Comparison of ENCODE assay signal across 26 cellular contexts in the genomic region with DNA sequence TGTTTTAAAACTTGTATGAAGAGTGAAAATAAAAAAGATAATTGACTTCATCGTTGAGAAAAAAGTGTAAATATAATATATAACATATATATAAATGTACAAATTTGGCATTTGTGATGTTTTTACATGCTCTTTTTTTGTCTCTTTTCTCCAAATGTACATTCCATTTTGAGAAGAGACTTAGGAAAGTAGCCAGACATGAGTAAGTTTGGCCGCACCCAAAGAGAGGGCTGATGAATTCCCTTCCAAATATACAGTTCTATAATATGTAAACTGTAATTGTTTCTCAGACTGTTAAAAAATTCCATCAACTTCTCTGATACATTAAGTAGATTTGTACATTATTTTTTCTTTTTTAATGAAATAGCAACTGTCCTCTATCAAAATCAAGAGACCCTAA.
"Had no signal": no experiment of that assay in that cellular context is flagged by ENCODE, and none has a peak within 500 bp of the region (broad histone marks: within the 10 kb centered on the region; RNA-seq: fewer than 3 reads in every experiment).

No MANE protein-coding gene starts in this region.

- H3K36me3 Mint-ChIP-seq: brain had no signal

- H3K27ac Mint-ChIP-seq: activated CD4-positive, alpha-beta memory T cell treated with anti-CD3 and anti-CD28 coated beads for 36 hours; activated CD4-positive, alpha-beta T cell treated with anti-CD3 and anti-CD28 coated beads, Interleukin-2, amount 10 ng/mL, durations not matched to agents 7 days and 5 days; activated naive CD4-positive, alpha-beta T cell treated with anti-CD3 and anti-CD28 coated beads, Interleukin-2, amount 50 U/mL, for 72 hours; activated naive CD8-positive, alpha-beta T cell treated with anti-CD3 and anti-CD28 coated beads, Interleukin-2, amount 50 U/mL, for 24 hours; brain had no signal

- H3K4me3 Mint-ChIP-seq: activated CD4-positive, alpha-beta memory T cell treated with anti-CD3 and anti-CD28 coated beads for 36 hours; activated CD4-positive, alpha-beta T cell treated with anti-CD3 and anti-CD28 coated beads, Interleukin-2, amount 10 ng/mL, durations not matched to agents 7 days and 5 days; activated naive CD8-positive, alpha-beta T cell treated with anti-CD3 and anti-CD28 coated beads, Interleukin-2, amount 50 U/mL, for 24 hours; activated T-cell treated with anti-CD3 and anti-CD28 coated beads, Interleukin-2, amount 50 U/mL, for 4 hours; brain had no signal

- H3K4me3 ChIP-seq: cardiac muscle cell had no signal

- H3K4me1 Mint-ChIP-seq: activated CD4-positive, alpha-beta T cell treated with anti-CD3 and anti-CD28 coated beads, Interleukin-2, amount 10 ng/mL, durations not matched to agents 7 days and 5 days; activated naive CD8-positive, alpha-beta T cell treated with anti-CD3 and anti-CD28 coated beads, Interleukin-2, amount 50 U/mL, for 24 hours had no signal

- DNase-seq: activated CD4-positive, alpha-beta memory T cell treated with anti-CD3 and anti-CD28 coated beads for 36 hours; activated CD4-positive, alpha-beta T cell treated with anti-CD3 and anti-CD28 coated beads, Interleukin-2, amount 10 ng/mL, durations not matched to agents 7 days and 5 days; activated CD4-positive, CD25-positive, alpha-beta regulatory T cell; activated CD8-positive, alpha-beta memory T cell treated with anti-CD3 and anti-CD28 coated beads for 24 hours; activated effector memory CD4-positive, alpha-beta T cell treated with anti-CD3 and anti-CD28 coated beads, Interleukin-2, amount 50 U/mL, for 16 hours; activated naive CD4-positive, alpha-beta T cell treated with Interleukin-2 at 50 U/mL for 16 hours; activated naive CD8-positive, alpha-beta T cell treated with anti-CD3 and anti-CD28 coated beads, Interleukin-2, amount 50 U/mL, for 24 hours; activated T-cell treated with anti-CD3 and anti-CD28 coated beads, Interleukin-2, amount 50 U/mL, for 4 hours; amygdala; Karpas-422; NCI-H1092; NCI-H1417 treated with DMSO at 0.1 percent for 48 hours; NCI-H1694; NCI-H2029; NCI-H345; NCI-H510A; NCI-H526 treated with DMSO at 0.1 percent for 48 hours; NK-92 treated with Interleukin-12 subunit alpha and Interleukin-12 subunit beta, amount 100 ng/mL, for 24 hours; OCI-M1; RPMI8226; SK-N-SH; T-helper 1 cell had no signal

- H3K4me2 ChIP-seq: SK-N-SH had no signal

- H3K27me3 ChIP-seq: cardiac muscle cell had no signal

- H3K27ac ChIP-seq: cardiac muscle cell, VCaP had no signal

- H3K9ac ChIP-seq: SK-N-SH had no signal

- H3K27me3 Mint-ChIP-seq: activated CD4-positive, alpha-beta memory T cell treated with anti-CD3 and anti-CD28 coated beads for 36 hours; activated naive CD8-positive, alpha-beta T cell treated with anti-CD3 and anti-CD28 coated beads, Interleukin-2, amount 50 U/mL, for 24 hours had no signal

- H3K36me3 ChIP-seq: cardiac muscle cell had no signal

- H3K9me3 ChIP-seq: SK-N-SH had no signal
